8 cellular contexts compared by ENCODE assay signal in the genomic region with DNA sequence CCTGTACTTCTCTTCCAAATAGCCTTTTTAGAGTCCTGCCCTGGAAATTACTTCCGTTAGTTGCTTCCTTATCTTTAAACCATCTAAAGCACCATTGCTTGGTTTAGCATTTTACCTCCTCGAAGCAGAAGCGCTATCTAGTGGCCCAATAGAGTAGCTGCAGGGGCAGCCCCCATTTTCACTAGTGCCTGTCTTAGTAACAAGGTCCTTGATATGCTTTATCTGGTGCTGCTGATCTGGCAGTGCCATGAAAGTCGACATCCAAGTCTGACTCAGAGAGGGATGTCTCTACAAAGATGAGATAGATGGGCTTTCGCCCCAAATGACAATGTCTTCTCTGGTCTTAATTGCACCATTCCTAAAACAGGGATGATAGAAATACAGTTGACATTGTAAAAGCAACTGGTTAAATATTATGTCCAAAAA. TPM values are rescaled to one million over a fixed set of nuclear protein-coding genes. Genes with fewer than 3 reads are reported as not detected.
DNase-seq lines count a peak whose midpoint lies in the region; ATAC-seq, FAIRE-seq and TF ChIP-seq lines count a peak whose summit lies in the region.

No MANE protein-coding gene starts in this region.

- peaks cover 1% of the 10 kb centered on the region for H3K36me3 Mint-ChIP-seq in central memory CD8-positive, alpha-beta T cell (ENCODE audit: insufficient read depth)

- TF ChIP-seq CTCF in GM12874 (IDR thresholded peaks at IDR 0.05; ENCODE audit: insufficient read depth, low read depth, low read length) (peak; percentile 89), HepG2 (CRISPR knock-in tag; IDR thresholded peaks at IDR 0.05) (peak; percentile 80)

- no peak for TF ChIP-seq POLR2A in HepG2 (IDR thresholded peaks at IDR 0.05; ENCODE audit: insufficient read depth in 1 of 2, low read depth in 2 of 2, low read length in 2 of 2)

- no peaks in the 10 kb centered on the region for H3K36me3 ChIP-seq in HepG2 (replicated peaks in 1 of 2; ENCODE audit: control insufficient read depth in 1 of 2, insufficient read depth in 2 of 2, low read length in 2 of 2)

- H2AFZ ChIP-seq in HepG2 (ENCODE audit: low read length): no peak overlapping the region

- no peak overlapping the region for H3K27ac Mint-ChIP-seq in central memory CD8-positive, alpha-beta T cell (ENCODE audit: low read depth)

- TF ChIP-seq EP300 in HepG2 (IDR thresholded peaks at IDR 0.05; ENCODE audit: low read depth in 2 of 2, low read length in 2 of 2) (no peak), HepG2 (CRISPR knock-in tag; IDR thresholded peaks at IDR 0.05; ENCODE audit: borderline replicate concordance) (no peak)

- POLR2A ChIA-PET in HepG2 (lab: Yijun Ruan, JAX): no interaction called here

- no peak overlapping the region for H3K4me3 ChIP-seq in HepG2 (replicated peaks in 1 of 3; ENCODE audit: insufficient read depth in 1 of 3, low read depth in 2 of 3, low read length in 3 of 3)

- TF ChIP-seq RAD21 in HepG2 (CRISPR knock-in tag; IDR thresholded peaks at IDR 0.05): no peak

- H3K9ac ChIP-seq in HepG2 (ENCODE audit: insufficient read depth, low read depth, low read length): no peak overlapping the region

- CTCF ChIA-PET in HepG2 (lab: Yijun Ruan, JAX; ENCODE audit: low intra/inter-chr PET ratio, low total read pairs): no interaction called here

- H3K27me3 ChIP-seq in HepG2 (ENCODE audit: control insufficient read depth in 1 of 2, insufficient read depth in 2 of 2, low read length in 2 of 2): no peaks in the 10 kb centered on the region; a peak in 1 of 5 replicates

- no peak overlapping the region for H3K4me2 ChIP-seq in HepG2 (ENCODE audit: low read depth, low read length)

- peaks cover 10% of the 10 kb centered on the region for H3K4me1 Mint-ChIP-seq in central memory CD8-positive, alpha-beta T cell

- no peak overlapping the region for H3K4me3 Mint-ChIP-seq in central memory CD8-positive, alpha-beta T cell

- in situ Hi-C loops in HepG2 (cut with HindIII; ENCODE audit: extremely low pct_ligation_motif_present, low pct_unique_long_range_greater_than_20kb): no loop called here

- H4K20me1 ChIP-seq in HepG2 (ENCODE audit: insufficient read depth, low read length): no peaks in the 10 kb centered on the region

- no peaks in the 10 kb centered on the region for H3K27me3 Mint-ChIP-seq in central memory CD8-positive, alpha-beta T cell

- no peak overlapping the region for H3K27ac ChIP-seq in HepG2 (ENCODE audit: extremely low read length, insufficient read depth, low read length)

- intact Hi-C loops in HepG2 (cut with micrococcal nuclease; ENCODE audit: unreplicated experiment): loop anchor here (2.0 to 5.0 kb wide), 2 partner anchors 35 to 97 kb away; no protein-coding TSS in a partner anchor

- WGBS in HepG2 (ENCODE audit: low lambda C conversion rate): under 1% methylated on average over 5 of the region's 5 CpGs

- no TSS peak for BruUV-seq in HepG2 (replicated peaks; lab: Mats Ljungman, UMichigan)

- no peaks in the 10 kb centered on the region for H3K9me3 ChIP-seq in HepG2 (ENCODE audit: low read length)

- H3K4me1 ChIP-seq in HepG2 (ENCODE audit: insufficient read depth, low read length): peaks cover 16% of the 10 kb centered on the region; the same call in 1 of the 2 replicates

- no peaks in the 10 kb centered on the region for H3K79me2 ChIP-seq in HepG2 (ENCODE audit: insufficient read depth, low read length)

- H3K9me3 Mint-ChIP-seq in central memory CD8-positive, alpha-beta T cell: no peaks in the 10 kb centered on the region

- DNase-seq in NCI-H510A (lab: John Stamatoyannopoulos, UW): peak; percentile 10
- DNase-seq in activated CD4-positive, CD25-positive, alpha-beta regulatory T cell treated with anti-CD3 and anti-CD28 coated beads, Interleukin-2, amount 50 U/mL, for 72 hours: peak; percentile 68
- DNase-seq in central memory CD8-positive, alpha-beta T cell (ENCODE audit: low spot score in 2 of 2): peak; percentile 45 to 62
- DNase-seq in HepG2 (ENCODE audit: low spot score): peak; percentile 57
- peak; percentile 46 to 71 (median 51) for DNase-seq in stimulated activated CD4-positive, alpha-beta T cell treated with anti-CD3 and anti-CD28 coated beads, TNF-alpha, amount 100 ng/mL, for 48 hours (ENCODE audit: low read depth in 3 of 3)

- peak; percentile 85 for ATAC-seq in HG03354 (IDR thresholded peaks at IDR 0.05; ENCODE audit: poor library complexity, severe bottlenecking, unreplicated experiment)
- ATAC-seq in central memory CD8-positive, alpha-beta T cell (replicated peaks; ENCODE audit: extremely low read depth, poor library complexity, severe bottlenecking): peak; percentile 82
- ATAC-seq in HepG2: peak; percentile 87
- no peak for ATAC-seq in HG02678 (IDR thresholded peaks at IDR 0.05; ENCODE audit: unreplicated experiment)

- peak; percentile 76 for FAIRE-seq in HepG2 (lab: Jason Lieb, UNC)

TF ChIP-seq in HepG2, 621 proteins besides CTCF, POLR2A, EP300 and RAD21 (continues in another document):
- TF ChIP-seq, protein P1, sequence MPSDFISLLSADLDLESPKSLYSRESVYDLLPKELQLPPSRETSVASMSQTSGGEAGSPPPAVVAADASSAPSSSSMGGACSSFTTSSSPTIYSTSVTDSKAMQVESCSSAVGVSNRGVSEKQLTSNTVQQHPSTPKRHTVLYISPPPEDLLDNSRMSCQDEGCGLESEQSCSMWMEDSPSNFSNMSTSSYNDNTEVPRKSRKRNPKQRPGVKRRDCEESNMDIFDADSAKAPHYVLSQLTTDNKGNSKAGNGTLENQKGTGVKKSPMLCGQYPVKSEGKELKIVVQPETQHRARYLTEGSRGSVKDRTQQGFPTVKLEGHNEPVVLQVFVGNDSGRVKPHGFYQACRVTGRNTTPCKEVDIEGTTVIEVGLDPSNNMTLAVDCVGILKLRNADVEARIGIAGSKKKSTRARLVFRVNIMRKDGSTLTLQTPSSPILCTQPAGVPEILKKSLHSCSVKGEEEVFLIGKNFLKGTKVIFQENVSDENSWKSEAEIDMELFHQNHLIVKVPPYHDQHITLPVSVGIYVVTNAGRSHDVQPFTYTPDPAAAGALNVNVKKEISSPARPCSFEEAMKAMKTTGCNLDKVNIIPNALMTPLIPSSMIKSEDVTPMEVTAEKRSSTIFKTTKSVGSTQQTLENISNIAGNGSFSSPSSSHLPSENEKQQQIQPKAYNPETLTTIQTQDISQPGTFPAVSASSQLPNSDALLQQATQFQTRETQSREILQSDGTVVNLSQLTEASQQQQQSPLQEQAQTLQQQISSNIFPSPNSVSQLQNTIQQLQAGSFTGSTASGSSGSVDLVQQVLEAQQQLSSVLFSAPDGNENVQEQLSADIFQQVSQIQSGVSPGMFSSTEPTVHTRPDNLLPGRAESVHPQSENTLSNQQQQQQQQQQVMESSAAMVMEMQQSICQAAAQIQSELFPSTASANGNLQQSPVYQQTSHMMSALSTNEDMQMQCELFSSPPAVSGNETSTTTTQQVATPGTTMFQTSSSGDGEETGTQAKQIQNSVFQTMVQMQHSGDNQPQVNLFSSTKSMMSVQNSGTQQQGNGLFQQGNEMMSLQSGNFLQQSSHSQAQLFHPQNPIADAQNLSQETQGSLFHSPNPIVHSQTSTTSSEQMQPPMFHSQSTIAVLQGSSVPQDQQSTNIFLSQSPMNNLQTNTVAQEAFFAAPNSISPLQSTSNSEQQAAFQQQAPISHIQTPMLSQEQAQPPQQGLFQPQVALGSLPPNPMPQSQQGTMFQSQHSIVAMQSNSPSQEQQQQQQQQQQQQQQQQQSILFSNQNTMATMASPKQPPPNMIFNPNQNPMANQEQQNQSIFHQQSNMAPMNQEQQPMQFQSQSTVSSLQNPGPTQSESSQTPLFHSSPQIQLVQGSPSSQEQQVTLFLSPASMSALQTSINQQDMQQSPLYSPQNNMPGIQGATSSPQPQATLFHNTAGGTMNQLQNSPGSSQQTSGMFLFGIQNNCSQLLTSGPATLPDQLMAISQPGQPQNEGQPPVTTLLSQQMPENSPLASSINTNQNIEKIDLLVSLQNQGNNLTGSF (CRISPR knock-in tag; IDR thresholded peaks at IDR 0.05): no peak
- TF ChIP-seq ZNF614 (CRISPR knock-in tag; IDR thresholded peaks at IDR 0.05; ENCODE audit: borderline replicate concordance) (0 out of 2 replicates have a peak, but pooled peaks have one; percentile 44), SMC3 (IDR thresholded peaks at IDR 0.05; ENCODE audit: low read length) (peak; percentile 74), TAF15 (IDR thresholded peaks at IDR 0.05; ENCODE audit: low read depth, low read length, poor library complexity, severe bottlenecking) (no peak), ETV5 (CRISPR knock-in tag; IDR thresholded peaks at IDR 0.05; ENCODE audit: borderline replicate concordance) (peak; percentile 46; the same call in 1 of the 2 replicates), ELF3 (CRISPR knock-in tag; IDR thresholded peaks at IDR 0.05) (peak; percentile 57; the same call in 1 of the 2 replicates), MAFG (CRISPR knock-in tag; IDR thresholded peaks at IDR 0.05) (no peak), PHF5A (CRISPR knock-in tag; IDR thresholded peaks at IDR 0.05; ENCODE audit: low read depth, unreplicated experiment) (no peak), ZNF652 (CRISPR knock-in tag; IDR thresholded peaks at IDR 0.05; ENCODE audit: borderline replicate concordance, low read depth) (peak; percentile 51; the same call in 1 of the 2 replicates), XRCC5 (optimal IDR thresholded peaks at IDR 0.05; ENCODE audit: low read length) (peak; percentile 61)

RNA-seq across cellular contexts. Expression of a gene that starts 25.0 kb away (rescaled TPM):
- total RNA-seq in HepG2 (2016; rRNA removed; fragmentation: Illumina TruSeq; extraction: Trizol): 11.7 and 14.7 TPM in 2 replicates
- total RNA-seq in HepG2 (2016; cell fraction: cytosol; rRNA removed; fragmentation: Illumina TruSeq; extraction: Trizol; ENCODE audit: low read depth): 4.8 and 5.0 TPM in 2 replicates
- 12.5 and 13.8 TPM in 2 replicates for total RNA-seq in HepG2 (2016; cell fraction: insoluble cytoplasmic fraction; rRNA removed; fragmentation: Illumina TruSeq; extraction: Trizol)
- 4.1 and 4.8 TPM in 2 replicates for total RNA-seq in HepG2 (2016; cell fraction: membrane; rRNA removed; fragmentation: Illumina TruSeq; extraction: Trizol)
- 29.4 and 31.6 TPM in 2 replicates for total RNA-seq in HepG2 (2016; cell fraction: nucleus; rRNA removed; fragmentation: Illumina TruSeq; extraction: Trizol)
- 6.0 and 7.7 TPM in 2 replicates for polyA plus RNA-seq in HepG2 (2011; rRNA removed)
- polyA plus RNA-seq in HepG2 (2011; cell fraction: cytosol; rRNA removed): 3.3 and 4.0 TPM in 2 replicates
- polyA plus RNA-seq in HepG2 (2011; cell fraction: nucleus; rRNA removed): 13.8 and 26.7 TPM in 2 replicates
- 4.3 and 6.6 TPM in 2 replicates for polyA plus RNA-seq in HepG2 (2012)
- 0.41 and 0.62 TPM in 2 replicates for polyA plus RNA-seq in HepG2 (2016; cell fraction: cytosol; fragmentation: Illumina TruSeq; extraction: Trizol; ENCODE audit: low read depth)
- 5.1 and 7.3 TPM in 2 replicates for polyA plus RNA-seq in HepG2 (2016; cell fraction: insoluble cytoplasmic fraction; fragmentation: Illumina TruSeq; extraction: Trizol; ENCODE audit: low read depth)
- polyA plus RNA-seq in HepG2 (2016; cell fraction: membrane; fragmentation: Illumina TruSeq; extraction: Trizol; ENCODE audit: low read depth): 1.2 and 1.6 TPM in 2 replicates
- polyA plus RNA-seq in HepG2 (2016; cell fraction: nucleus; fragmentation: Illumina TruSeq; extraction: Trizol; ENCODE audit: insufficient read depth, low read depth): 29.8 and 32.0 TPM in 2 replicates
- 19.2 and 66.1 TPM in 2 replicates for polyA minus RNA-seq in HepG2 (2011; rRNA and poly(A)+ RNA removed; ENCODE audit: low replicate concordance)
- polyA minus RNA-seq in HepG2 (2011; cell fraction: cytosol; rRNA and poly(A)+ RNA removed): 7.4 and 13.7 TPM in 2 replicates
- polyA minus RNA-seq in HepG2 (2011; cell fraction: nucleus; rRNA and poly(A)+ RNA removed): 26.0 and 27.2 TPM in 2 replicates

Comparison
In these comparisons a context has a peak if more than half of its experiments do, and no peak if none do; other contexts are left out.
1. DNase-seq: peak in every context shown above with its lines; median percentile 68 in activated CD4-positive, CD25-positive, alpha-beta regulatory T cell treated with anti-CD3 and anti-CD28 coated beads, Interleukin-2, amount 50 U/mL, for 72 hours; 57 in HepG2; 54 in central memory CD8-positive, alpha-beta T cell; 51 in stimulated activated CD4-positive, alpha-beta T cell treated with anti-CD3 and anti-CD28 coated beads, TNF-alpha, amount 100 ng/mL, for 48 hours; 10 in NCI-H510A.